21 cellular contexts compared by ENCODE assay signal in genomic region chr12:53804429-53804828, GRCh38. TPM values are rescaled to one million over a fixed set of nuclear protein-coding genes. Genes with fewer than 3 reads are reported as not detected.
"Had no signal": no experiment of that assay in that cellular context is flagged by ENCODE, and none has a peak within 500 bp of the region (broad histone marks: within the 10 kb centered on the region; RNA-seq: fewer than 3 reads in every experiment).

No MANE protein-coding gene starts in this region.

- H3K4me1 ChIP-seq: spleen had no signal

- H3K36me3 ChIP-seq: spleen had no signal

- H3K27ac ChIP-seq: spleen had no signal

- H3K4me3 ChIP-seq: mucosa of descending colon, spleen had no signal

- H3K4me3 Mint-ChIP-seq: activated CD8-positive, alpha-beta memory T cell treated with anti-CD3 and anti-CD28 coated beads, Interleukin-2, amount 10 ng/mL, durations not matched to agents 7 days and 5 days; activated naive CD8-positive, alpha-beta T cell; activated T-cell treated with anti-CD3 and anti-CD28 coated beads, Interleukin-2, amount 50 U/mL, for 24 hours; brain; immature natural killer cell; naive thymus-derived CD8-positive, alpha-beta T cell; stimulated activated memory B cell treated with anti-CD40 and anti-IgM and Interleukin-4, amounts not matched to agents 10 μg/mL and 1 μg/mL and 100 μg/mL, for 72 hours; T-helper 2 cell treated with Interferon-gamma antibody and Interleukin-4, amounts not matched to agents 5 μg/mL and 100 μg/mL, for 36 hours had no signal

- H3K27ac Mint-ChIP-seq: activated CD8-positive, alpha-beta memory T cell treated with anti-CD3 and anti-CD28 coated beads, Interleukin-2, amount 10 ng/mL, durations not matched to agents 7 days and 5 days; activated naive CD8-positive, alpha-beta T cell; activated T-cell treated with anti-CD3 and anti-CD28 coated beads, Interleukin-2, amount 50 U/mL, for 24 hours; immature natural killer cell; naive thymus-derived CD8-positive, alpha-beta T cell; stimulated activated memory B cell treated with anti-CD40 and anti-IgM and Interleukin-4, amounts not matched to agents 10 μg/mL and 1 μg/mL and 100 μg/mL, for 72 hours; T-helper 2 cell treated with Interferon-gamma antibody and Interleukin-4, amounts not matched to agents 5 μg/mL and 100 μg/mL, for 36 hours had no signal

- H3K9me3 Mint-ChIP-seq: activated T-cell treated with anti-CD3 and anti-CD28 coated beads, Interleukin-2, amount 50 U/mL, for 24 hours; naive thymus-derived CD8-positive, alpha-beta T cell; stimulated activated memory B cell treated with anti-CD40 and anti-IgM and Interleukin-4, amounts not matched to agents 10 μg/mL and 1 μg/mL and 100 μg/mL, for 72 hours; T-helper 2 cell treated with Interferon-gamma antibody and Interleukin-4, amounts not matched to agents 5 μg/mL and 100 μg/mL, for 36 hours had no signal

- H3K4me1 Mint-ChIP-seq: activated CD8-positive, alpha-beta memory T cell treated with anti-CD3 and anti-CD28 coated beads, Interleukin-2, amount 10 ng/mL, durations not matched to agents 7 days and 5 days; immature natural killer cell; naive thymus-derived CD8-positive, alpha-beta T cell; stimulated activated memory B cell treated with anti-CD40 and anti-IgM and Interleukin-4, amounts not matched to agents 10 μg/mL and 1 μg/mL and 100 μg/mL, for 72 hours had no signal

- DNase-seq: activated CD4-positive, alpha-beta T cell treated with anti-CD3 and anti-CD28 coated beads, Interleukin-2, amount 50 U/mL, for 4 hours; activated CD4-positive, CD25-positive, alpha-beta regulatory T cell treated with anti-CD3 and anti-CD28 coated beads, Interleukin-2, amount 50 U/mL, for 72 hours; activated CD8-positive, alpha-beta memory T cell treated with anti-CD3 and anti-CD28 coated beads, Interleukin-2, amount 10 ng/mL, durations not matched to agents 7 days and 5 days; activated effector memory CD4-positive, alpha-beta T cell treated with anti-CD3 and anti-CD28 coated beads, Interleukin-2, amount 50 U/mL, for 16 hours; activated T-cell treated with anti-CD3 and anti-CD28 coated beads, Interleukin-2, amount 50 U/mL, for 24 hours; amygdala; cerebellar nuclear complex; dermis blood vessel endothelial cell; immature natural killer cell; mucosa of descending colon; naive thymus-derived CD8-positive, alpha-beta T cell; right cardiac atrium; spleen; stimulated activated CD4-positive, alpha-beta T cell treated with anti-CD3 and anti-CD28 coated beads, Interleukin-1b, Interleukin-23, amount 100 ng/mL, for 48 hours had no signal

- ATAC-seq: activated CD8-positive, alpha-beta memory T cell treated with anti-CD3 and anti-CD28 coated beads, Interleukin-2, amount 10 ng/mL, durations not matched to agents 7 days and 5 days; esophagus mucosa; mucosa of descending colon; naive thymus-derived CD8-positive, alpha-beta T cell; right cardiac atrium; stimulated activated memory B cell treated with anti-CD40 and anti-IgM and Interleukin-4, amounts not matched to agents 10 μg/mL and 1 μg/mL and 100 μg/mL, for 72 hours had no signal

- H3K9me3 ChIP-seq: mucosa of descending colon, spleen had no signal

- H3K36me3 Mint-ChIP-seq: activated CD8-positive, alpha-beta memory T cell treated with anti-CD3 and anti-CD28 coated beads, Interleukin-2, amount 10 ng/mL, durations not matched to agents 7 days and 5 days; activated naive CD8-positive, alpha-beta T cell; brain; immature natural killer cell; naive thymus-derived CD8-positive, alpha-beta T cell; stimulated activated memory B cell treated with anti-CD40 and anti-IgM and Interleukin-4, amounts not matched to agents 10 μg/mL and 1 μg/mL and 100 μg/mL, for 72 hours had no signal

RNA-seq across cellular contexts. Expression of gene CISTR, which starts 52.6 kb away (rescaled TPM):
- total RNA-seq: activated CD8-positive, alpha-beta memory T cell treated with anti-CD3 and anti-CD28 coated beads, Interleukin-2, amount 10 ng/mL, durations not matched to agents 7 days and 5 days; dermis blood vessel endothelial cell; esophagus mucosa; mucosa of descending colon; naive thymus-derived CD8-positive, alpha-beta T cell; posterior vena cava; spleen; subcutaneous adipose tissue had no signal
